Comparison of ENCODE assay signal across 2 cellular contexts in genomic region chr19:39301562-39301961, GRCh38.
TF ChIP-seq lines count a peak whose summit lies in the region.

No MANE protein-coding gene starts in this region.

TF ChIP-seq in A549, 52 proteins besides CTCF, POLR2A, EP300 and RAD21:
- TF ChIP-seq MAZ (IDR thresholded peaks at IDR 0.05; ENCODE audit: borderline replicate concordance, low read depth, low read length) (no peak), PHF8 (IDR thresholded peaks at IDR 0.05; ENCODE audit: borderline replicate concordance, low read depth) (no peak), GATA3 (IDR thresholded peaks at IDR 0.05; ENCODE audit: borderline replicate concordance) (no peak), FOSB (CRISPR knock-in tag; IDR thresholded peaks at IDR 0.05) (no peak), CBX8 (IDR thresholded peaks at IDR 0.05) (no peak), ZSCAN20 (CRISPR knock-in tag; IDR thresholded peaks at IDR 0.05) (no peak), BCL3 (IDR thresholded peaks at IDR 0.05) (no peak)

TF ChIP-seq in GM12878, 131 proteins besides CTCF, POLR2A, EP300 and RAD21:
- TF ChIP-seq USF2 (IDR thresholded peaks at IDR 0.05; ENCODE audit: borderline replicate concordance, low read depth, low read length) (no peak), STAT1 (conservative IDR thresholded peaks at IDR 0.05) (no peak), ELK1 (IDR thresholded peaks at IDR 0.05; ENCODE audit: low read depth, low read length) (no peak), SPI1 (IDR thresholded peaks at IDR 0.05; ENCODE audit: borderline replicate concordance, insufficient read depth, low read depth, low read length) (no peak), TARDBP (IDR thresholded peaks at IDR 0.05; ENCODE audit: borderline replicate concordance) (no peak), IKZF2 (IDR thresholded peaks at IDR 0.05) (no peak), REST (IDR thresholded peaks at IDR 0.05; ENCODE audit: low read depth, low read length) (no peak), ASH2L (IDR thresholded peaks at IDR 0.05; ENCODE audit: borderline replicate concordance, low read depth) (no peak), MTA3 (IDR thresholded peaks at IDR 0.05; ENCODE audit: borderline replicate concordance, low read length) (no peak), RFX5 (IDR thresholded peaks at IDR 0.05; ENCODE audit: low read depth, low read length) (no peak), BRCA1 (IDR thresholded peaks at IDR 0.05; ENCODE audit: low read depth, low read length) (no peak), MEF2A (IDR thresholded peaks at IDR 0.05; ENCODE audit: insufficient read depth, low read depth, low read length) (no peak), MYB (IDR thresholded peaks at IDR 0.05; ENCODE audit: borderline replicate concordance, low read depth, low read length) (no peak), POLR2AphosphoS5 (IDR thresholded peaks at IDR 0.05; ENCODE audit: low read length) (no peak), HDGF (IDR thresholded peaks at IDR 0.05) (no peak), JUND (IDR thresholded peaks at IDR 0.05; ENCODE audit: low read depth, low read length) (no peak), ZZZ3 (IDR thresholded peaks at IDR 0.05; ENCODE audit: control insufficient read depth, insufficient read length, low read depth) (no peak)
